Comparison of ENCODE assay signal across 12 cellular contexts in the genomic region with DNA sequence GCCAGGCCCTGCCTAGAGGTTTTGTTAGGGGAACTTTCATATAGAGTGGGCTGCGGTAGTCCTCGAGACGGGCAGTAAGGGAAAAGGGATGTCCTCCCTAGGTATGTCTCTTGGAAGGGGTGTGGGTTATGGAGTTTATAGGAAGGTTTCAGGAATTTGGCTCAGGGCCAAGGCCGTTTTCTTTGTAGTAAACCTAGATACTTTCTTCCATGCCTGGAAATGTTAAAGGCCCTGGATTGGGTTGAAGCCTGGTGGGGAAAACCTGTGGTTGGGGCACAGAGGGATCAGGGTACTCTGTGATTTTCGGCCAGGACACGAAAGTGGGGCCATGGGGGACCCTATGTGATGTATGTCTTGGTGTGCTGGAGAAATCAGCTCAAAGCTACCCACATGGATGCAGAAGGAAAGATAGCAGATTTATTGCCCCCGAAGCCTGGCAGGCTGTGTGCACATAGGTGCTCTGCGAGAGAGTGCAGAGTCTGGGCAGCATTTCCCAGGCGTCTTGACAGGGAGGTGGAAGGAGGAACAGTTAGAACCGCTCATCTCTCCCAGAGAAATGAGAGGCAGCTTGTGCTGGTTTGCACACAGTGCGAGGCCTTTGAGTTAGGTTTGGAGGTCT. TPM values are rescaled to one million over a fixed set of nuclear protein-coding genes. Genes with fewer than 3 reads are reported as not detected.
A peak's percentile ranks its signal among the peaks of the same experiment; 100 is the strongest.
DNase-seq lines count a peak whose midpoint lies in the region; ATAC-seq and TF ChIP-seq lines count a peak whose summit lies in the region.
"Had no signal": no experiment of that assay in that cellular context is flagged by ENCODE, and none has a peak within 500 bp of the region (broad histone marks: within the 10 kb centered on the region; RNA-seq: fewer than 3 reads in every experiment).

No MANE protein-coding gene starts in this region.

- H3K4me1 Mint-ChIP-seq in stimulated activated naive CD8-positive, alpha-beta T cell treated with anti-CD3 and anti-CD28 coated beads, Interleukin-15, Interleukin-2, amounts not matched to agents 100 ng/mL and 50 ng/mL, for 24 hours (ENCODE audit: low read depth), result peaks cover 40% of the 10 kb centered on the region
- peaks cover 78% of the 10 kb centered on the region for H3K4me1 Mint-ChIP-seq in stimulated activated naive CD8-positive, alpha-beta T cell treated with anti-CD3 and anti-CD28 coated beads, Interleukin-15, amount 100 ng/mL, for 72 hours
- H3K4me1 Mint-ChIP-seq in immature natural killer cell, result peaks cover 19 to 53% of the 10 kb centered on the region in 2 donors

- peaks cover 3% of the 10 kb centered on the region; the same call in 1 of the 2 replicates for H3K4me1 ChIP-seq in Panc1 (ENCODE audit: control insufficient read depth, insufficient read depth, low read length)

- BruUV-seq in Panc1 (replicated peaks; lab: Mats Ljungman, UMichigan), result TSS peak; percentile 58

- in situ Hi-C loops in Panc1 (cut with HindIII; ENCODE audit: low pct_unique_long_range_greater_than_20kb, low sequenced_read_pairs), result no loop called here

- POLR2A ChIA-PET in Panc1 (lab: Charles Lee), result interaction anchor here (0.6 kb wide), 1 partner anchor 100 kb away, joined by 10 read pairs; no protein-coding TSS in a partner anchor

- no peaks in the 10 kb centered on the region for H3K27me3 ChIP-seq in Panc1 (ENCODE audit: control insufficient read depth, insufficient read depth, low read length)
- H3K27me3 ChIP-seq: body of pancreas had no signal

- H3K4me3 ChIP-seq in Panc1 (ENCODE audit: low read depth in 2 of 2, low read length in 2 of 2), result peak overlapping the region in 1 of 2 experiments; percentile 80; a peak in 1 of 4 replicates
- H3K4me3 ChIP-seq: body of pancreas had no signal

- ATAC-seq in stimulated activated naive CD8-positive, alpha-beta T cell treated with anti-CD3 and anti-CD28 coated beads, Interleukin-15, amount 100 ng/mL, for 72 hours, result no peak
- ATAC-seq in Panc1 (no peak), HG02938 (IDR thresholded peaks at IDR 0.05; ENCODE audit: unreplicated experiment) (no peak), HG03108 (IDR thresholded peaks at IDR 0.05; ENCODE audit: unreplicated experiment) (no peak)
- ATAC-seq: body of pancreas had no signal

- H3K27me3 Mint-ChIP-seq in stimulated activated naive CD8-positive, alpha-beta T cell treated with anti-CD3 and anti-CD28 coated beads, Interleukin-15, Interleukin-2, amounts not matched to agents 100 ng/mL and 50 ng/mL, for 24 hours, result no peaks in the 10 kb centered on the region
- no peaks in the 10 kb centered on the region for H3K27me3 Mint-ChIP-seq in stimulated activated naive CD8-positive, alpha-beta T cell treated with anti-CD3 and anti-CD28 coated beads, Interleukin-15, amount 100 ng/mL, for 72 hours
- peaks cover 2 to 13% (median 11%) of the 10 kb centered on the region in 3 donors for H3K27me3 Mint-ChIP-seq in immature natural killer cell (ENCODE audit: low read depth in 3 of 3)

- H3K36me3 Mint-ChIP-seq in stimulated activated naive CD8-positive, alpha-beta T cell treated with anti-CD3 and anti-CD28 coated beads, Interleukin-15, Interleukin-2, amounts not matched to agents 100 ng/mL and 50 ng/mL, for 24 hours (ENCODE audit: low read depth), result peaks cover 11% of the 10 kb centered on the region
- no peaks in the 10 kb centered on the region for H3K36me3 Mint-ChIP-seq in immature natural killer cell

- CTCF ChIA-PET in Panc1 (lab: Charles Lee), result no interaction called here

- TF ChIP-seq CTCF in Panc1 (IDR thresholded peaks at IDR 0.05) (no peak), GM20000 (IDR thresholded peaks at IDR 0.05; ENCODE audit: extremely low read depth, missing control alignments) (no peak)

- intact Hi-C loops in Panc1 (cut with micrococcal nuclease; ENCODE audit: unreplicated experiment), result no loop called here

- no peaks in the 10 kb centered on the region for H3K9me3 ChIP-seq in Panc1 (ENCODE audit: control insufficient read depth, insufficient read depth, low read depth, low read length)
- H3K9me3 ChIP-seq: body of pancreas had no signal

- H3K4me3 Mint-ChIP-seq in stimulated activated naive CD8-positive, alpha-beta T cell treated with anti-CD3 and anti-CD28 coated beads, Interleukin-15, Interleukin-2, amounts not matched to agents 100 ng/mL and 50 ng/mL, for 24 hours, result peak overlapping the region; percentile 57
- H3K4me3 Mint-ChIP-seq in stimulated activated naive CD8-positive, alpha-beta T cell treated with anti-CD3 and anti-CD28 coated beads, Interleukin-15, amount 100 ng/mL, for 72 hours, result peak overlapping the region in 1 of 2 donors; percentile 59
- H3K4me3 Mint-ChIP-seq in immature natural killer cell, result peak overlapping the region; percentile 38 to 89 (median 57)

- no peak for DNase-seq in stimulated activated naive CD8-positive, alpha-beta T cell treated with anti-CD3 and anti-CD28 coated beads, Interleukin-15, amount 100 ng/mL, for 72 hours
- no peak for DNase-seq in Panc1 (ENCODE audit: low read depth, low spot score)
- no peak for DNase-seq in immature natural killer cell
- no peak for DNase-seq in NCI-H345 (lab: John Stamatoyannopoulos, UW)
- DNase-seq in GM20000 (ENCODE audit: low spot score), result no peak
- DNase-seq: body of pancreas; kidney glomerular epithelial cell; NCI-H1930; NK-92 treated with Interleukin-12 subunit alpha and Interleukin-12 subunit beta, amount 100 ng/mL, for 24 hours had no signal

- H3K9me3 Mint-ChIP-seq in stimulated activated naive CD8-positive, alpha-beta T cell treated with anti-CD3 and anti-CD28 coated beads, Interleukin-15, Interleukin-2, amounts not matched to agents 100 ng/mL and 50 ng/mL, for 24 hours, result no peaks in the 10 kb centered on the region
- H3K9me3 Mint-ChIP-seq in stimulated activated naive CD8-positive, alpha-beta T cell treated with anti-CD3 and anti-CD28 coated beads, Interleukin-15, amount 100 ng/mL, for 72 hours, result no peaks in the 10 kb centered on the region
- H3K9me3 Mint-ChIP-seq in immature natural killer cell, result no peaks in the 10 kb centered on the region

- no peak overlapping the region for H3K27ac ChIP-seq in Panc1 (ENCODE audit: low read length)
- H3K27ac ChIP-seq: body of pancreas had no signal

- H3K27ac Mint-ChIP-seq in stimulated activated naive CD8-positive, alpha-beta T cell treated with anti-CD3 and anti-CD28 coated beads, Interleukin-15, Interleukin-2, amounts not matched to agents 100 ng/mL and 50 ng/mL, for 24 hours, result no peak overlapping the region
- no peak overlapping the region for H3K27ac Mint-ChIP-seq in stimulated activated naive CD8-positive, alpha-beta T cell treated with anti-CD3 and anti-CD28 coated beads, Interleukin-15, amount 100 ng/mL, for 72 hours
- H3K27ac Mint-ChIP-seq in immature natural killer cell, result peak overlapping the region in 2 of 6 donors; percentile 18 to 30

- peaks cover 3% of the 10 kb centered on the region for H3K36me3 ChIP-seq in Panc1 (ENCODE audit: control insufficient read depth, insufficient read depth, low read length)

RNA-seq across cellular contexts. Expression of a gene that starts 1.7 kb away (rescaled TPM):
- total RNA-seq in Panc1 (2021; ENCODE audit: unreplicated experiment), result 55.6 TPM
- 76.9 TPM for polyA plus RNA-seq in Panc1 (2012; ENCODE audit: insufficient read length)
- 10 to 100 TPM; 37.0 to 44.9 (median 37.7) TPM for polyA plus RNA-seq in immature natural killer cell

RNA-seq across cellular contexts. Expression of a gene that starts 1.8 kb away (rescaled TPM):
- total RNA-seq in Panc1 (2021; ENCODE audit: unreplicated experiment), result 27.7 TPM
- polyA plus RNA-seq in Panc1 (2012; ENCODE audit: insufficient read length), result 34.7 TPM
- 10 to 100 TPM; 22.3 to 25.9 (median 25.0) TPM for polyA plus RNA-seq in immature natural killer cell
